8 cellular contexts compared by ENCODE assay signal in genomic region chr9:5976668-5977397, GRCh38. TPM values are rescaled to one million over a fixed set of nuclear protein-coding genes. Genes with fewer than 3 reads are reported as not detected.
DNase-seq lines count a peak whose midpoint lies in the region; ATAC-seq and TF ChIP-seq lines count a peak whose summit lies in the region.

No MANE protein-coding gene starts in this region.

- H3K9ac ChIP-seq in smooth muscle cell (ENCODE audit: low read depth), result no peak overlapping the region

- no peaks in the 10 kb centered on the region for H3K4me1 ChIP-seq in smooth muscle cell (ENCODE audit: low read depth)

- peaks cover 11% of the 10 kb centered on the region for H3K79me2 ChIP-seq in smooth muscle cell (ENCODE audit: low read depth)

- ATAC-seq in GM21786 (IDR thresholded peaks at IDR 0.05; ENCODE audit: unreplicated experiment), result peak; percentile 77
- no peak for ATAC-seq in T-cell (replicated peaks in 1 of 4)
- ATAC-seq in omental fat pad (ENCODE audit: low FRiP score), result no peak

- TF ChIP-seq CTCF in GM12865 (IDR thresholded peaks at IDR 0.05; ENCODE audit: insufficient read depth, low read depth, low read length, missing control alignments) (peak; percentile 8), smooth muscle cell (IDR thresholded peaks at IDR 0.05; ENCODE audit: borderline replicate concordance, insufficient read depth, poor library complexity, severe bottlenecking) (no peak), omental fat pad (IDR thresholded peaks at IDR 0.05) (no peak)

- H3K4me3 Mint-ChIP-seq in T-cell, result no peak overlapping the region
- H3K4me3 Mint-ChIP-seq in immature natural killer cell, result peak overlapping the region in 2 of 5 donors; percentile 1 to 24

- H3K27me3 Mint-ChIP-seq in T-cell (no peaks in the 10 kb centered on the region), immature natural killer cell (ENCODE audit: low read depth in 3 of 3) (peaks cover 0 to 2% (median 2%) of the 10 kb centered on the region in 3 donors)

- H3F3A ChIP-seq in smooth muscle cell (ENCODE audit: low read depth), result no peaks in the 10 kb centered on the region

- H3K27ac Mint-ChIP-seq in T-cell, result peak overlapping the region; percentile 50
- H3K27ac Mint-ChIP-seq in immature natural killer cell, result peak overlapping the region; percentile 39 to 91 (median 84)

- H4K20me1 ChIP-seq in smooth muscle cell (ENCODE audit: low read depth), result peaks cover 25% of the 10 kb centered on the region

- 100% methylated on average over 2 of the region's 2 CpGs for WGBS in smooth muscle cell (ENCODE audit: low lambda C conversion rate)

- peak; percentile 28 for DNase-seq in GM12865 (ENCODE audit: low read depth)
- DNase-seq in T-cell, result no peak
- DNase-seq in immature natural killer cell, result peak in 2 of 3 donors; percentile 12 to 13
- DNase-seq in smooth muscle cell (lab: John Stamatoyannopoulos, UW; ENCODE audit: unreplicated experiment), result no peak
- DNase-seq in activated CD8-positive, alpha-beta memory T cell treated with anti-CD3 and anti-CD28 coated beads, Interleukin-2, amount 50 U/mL, for 4 hours, result no peak
- DNase-seq in activated T-cell treated with anti-CD3 and anti-CD28 coated beads for 4 hours, result no peak
- no peak for DNase-seq in omental fat pad (ENCODE audit: low spot score)

- H3K9me3 Mint-ChIP-seq in T-cell, result no peaks in the 10 kb centered on the region
- no peaks in the 10 kb centered on the region for H3K9me3 Mint-ChIP-seq in immature natural killer cell

- no peak overlapping the region for H3K4me2 ChIP-seq in smooth muscle cell

- H3K27ac ChIP-seq in smooth muscle cell (ENCODE audit: low read depth), result no peak overlapping the region

- H2AFZ ChIP-seq in smooth muscle cell (ENCODE audit: low read depth), result no peak overlapping the region

- H3K36me3 ChIP-seq in smooth muscle cell (ENCODE audit: low read depth), result peaks cover 11% of the 10 kb centered on the region

- no peaks in the 10 kb centered on the region for H3K27me3 ChIP-seq in smooth muscle cell (ENCODE audit: low read depth)

- H3K9me3 ChIP-seq in smooth muscle cell (replicated peaks; ENCODE audit: low read depth), result no peaks in the 10 kb centered on the region

- CTCF ChIA-PET in T-cell (lab: Charles Lee), result no interaction called here

- POLR2A ChIA-PET in T-cell (lab: Charles Lee), result no interaction called here

- H3K4me1 Mint-ChIP-seq in T-cell (peaks cover 34 to 41% (median 39%) of the 10 kb centered on the region in 3 donors), immature natural killer cell (peaks cover 35 to 64% of the 10 kb centered on the region in 2 donors)

- H3K36me3 Mint-ChIP-seq in T-cell (peaks cover 67% of the 10 kb centered on the region), immature natural killer cell (peaks cover 5 to 16% (median 15%) of the 10 kb centered on the region in 3 donors)

- H3K4me3 ChIP-seq in GM12865 (ENCODE audit: low read depth, low read length) (no peak overlapping the region), smooth muscle cell (no peak overlapping the region)

RNA-seq across cellular contexts. Expression of gene RANBP6, which starts 38.6 kb away (rescaled TPM):
- 10 to 100 TPM; 26.2 to 34.6 (median 29.3) TPM for total RNA-seq in T-cell
- polyA plus RNA-seq in immature natural killer cell, result 10 to 100 TPM; 11.9 to 20.7 (median 16.0) TPM
- total RNA-seq in smooth muscle cell, result 41.9 and 51.9 TPM in 2 replicates
- 14.1 and 20.5 TPM in 2 replicates for polyA plus RNA-seq in smooth muscle cell
- total RNA-seq in omental fat pad, result 10 to 100 TPM; 11.5 to 19.4 (median 15.0) TPM

Comparison
In these comparisons a context has a peak if more than half of its experiments do, and no peak if none do; other contexts are left out.
1. DNase-seq: peak in GM12865 (single experiment) and immature natural killer cell (2 of 3); none in T-cell (0 of 34), smooth muscle cell (single experiment), activated CD8-positive, alpha-beta memory T cell treated with anti-CD3 and anti-CD28 coated beads, Interleukin-2, amount 50 U/mL, for 4 hours (single experiment), activated T-cell treated with anti-CD3 and anti-CD28 coated beads for 4 hours (single experiment) and omental fat pad (single experiment).